In genomic region chr5:38420691-38421395, GRCh38 we compare ENCODE assay signal across 8 cellular contexts.
A peak's percentile ranks its signal among the peaks of the same experiment; 100 is the strongest.
DNase-seq lines count a peak whose midpoint lies in the region; ATAC-seq and TF ChIP-seq lines count a peak whose summit lies in the region.

No MANE protein-coding gene starts in this region.

- TF ChIP-seq RAD21 in HCT116 (IDR thresholded peaks at IDR 0.05; ENCODE audit: low read depth) = peak; percentile 77

- intact Hi-C loops in HCT116 (cut with micrococcal nuclease) (loop anchor here (1.0 kb wide), 2 partner anchors 385 to 389 kb away; no protein-coding TSS in a partner anchor), head of caudate nucleus (cut with DNase I) (no loop called here)

- H3K9me3 ChIP-seq in HCT116 (ENCODE audit: control insufficient read depth in 1 of 2, insufficient read depth in 1 of 2, low read depth in 1 of 2, low read length in 2 of 2) = no peaks in the 10 kb centered on the region

- H3K79me2 ChIP-seq in HCT116 (ENCODE audit: insufficient read depth, low read length) = no peaks in the 10 kb centered on the region

- no peak overlapping the region for H3K4me3 ChIP-seq in HCT116 (replicated peaks in 1 of 2; ENCODE audit: low read depth in 1 of 2, low read length in 2 of 2)

- CTCF ChIA-PET in HCT116 (lab: Charles Lee) = interaction anchor here (0.7 to 2.9 kb wide), 15 partner anchors 10 to 1008 kb away, joined by 3 to 82 read pairs (median 4); no protein-coding TSS in a partner anchor

- H3K27me3 ChIP-seq in HCT116 (ENCODE audit: insufficient read depth, low read length) = 0 out of 2 replicates have a peak, but pooled peaks cover 5% of the 10 kb centered on the region

- H4K20me1 ChIP-seq in HCT116 (ENCODE audit: insufficient read depth) = no peaks in the 10 kb centered on the region

- no peaks in the 10 kb centered on the region for H3K9me2 ChIP-seq in HCT116 (ENCODE audit: insufficient read depth)

- TF ChIP-seq POLR2A in HCT116 (IDR thresholded peaks at IDR 0.05; ENCODE audit: borderline replicate concordance, extremely low read depth, insufficient read depth, insufficient read length) = no peak

- H3K27ac ChIP-seq in HCT116 (ENCODE audit: low read depth, low read length) = no peak overlapping the region

- H2AFZ ChIP-seq in HCT116 (ENCODE audit: low read depth, low read length, poor library complexity, severe bottlenecking) = peak overlapping the region; percentile 59

- BruUV-seq in HCT116 (replicated peaks; lab: Mats Ljungman, UMichigan) = no TSS peak

- peak; percentile 58 to 86 (median 80); a peak in 5 of 6 replicates for TF ChIP-seq CTCF in HCT116 (IDR thresholded peaks at IDR 0.05 in 2 of 3, conservative IDR thresholded peaks at IDR 0.05 in 1 of 3; ENCODE audit: borderline replicate concordance in 1 of 3, insufficient read depth in 1 of 3, low read depth in 2 of 3, low read length in 2 of 3)

- no peak overlapping the region for H3K9ac ChIP-seq in HCT116 (ENCODE audit: low read length)

- no peaks in the 10 kb centered on the region for H3K36me3 ChIP-seq in HCT116 (ENCODE audit: control insufficient read depth in 1 of 2, insufficient read depth in 2 of 2, low read length in 2 of 2)

- ATAC-seq in HCT116 = peak; percentile 96

- RAD21 ChIA-PET in HCT116 (lab: Charles Lee; ENCODE audit: low non-redundant PET in 1 of 2, low total read pairs in 2 of 2, uncharacterized antibody in 2 of 2, unreplicated experiment in 2 of 2) = interaction anchor here (0.9 to 1.4 kb wide), 4 partner anchors 21 to 389 kb away, joined by 3 to 17 read pairs (median 11); no protein-coding TSS in a partner anchor

- DNase-seq in DMS 273 (lab: John Stamatoyannopoulos, UW; ENCODE audit: unreplicated experiment) (peak; percentile 93), HCT116 (ENCODE audit: low read depth, low spot score) (peak; percentile 60), NCI-H2227 (lab: John Stamatoyannopoulos, UW; ENCODE audit: unreplicated experiment) (peak; percentile 80), head of caudate nucleus (peak in 39 of 42 donors; percentile 12 to 86 (median 64)), putamen (ENCODE audit: low spot score) (peak; percentile 14), GF-D8 (lab: John Stamatoyannopoulos, UW) (no peak), activated gamma-delta T cell treated with Interleukin-2 at 50 U/mL for 16 hours (no peak)
- peak; percentile 38 to 46 for DNase-seq in activated T-cell treated with anti-CD3 and anti-CD28 coated beads, Interleukin-2, amount 50 U/mL, for 48 hours

- peak overlapping the region; percentile 22; the same call in 1 of the 2 replicates for H3K4me2 ChIP-seq in HCT116 (ENCODE audit: low read length)

- peaks cover 0 to 9% of the 10 kb centered on the region in 2 experiments; a peak in 1 of 4 replicates for H3K4me1 ChIP-seq in HCT116 (ENCODE audit: control insufficient read depth in 1 of 2, insufficient read depth in 2 of 2, low read length in 2 of 2)

- POLR2A ChIA-PET in HCT116 (lab: Charles Lee) = interaction anchor here (0.8 to 1.3 kb wide), 2 partner anchors 21 to 389 kb away, joined by 3 to 5 read pairs; no protein-coding TSS in a partner anchor

TF ChIP-seq in HCT116, 20 proteins besides CTCF, POLR2A, EP300 and RAD21:
- peak; percentile 49; the same call in 1 of the 2 replicates for TF ChIP-seq CBX3 (IDR thresholded peaks at IDR 0.05; ENCODE audit: low read depth)
- peak; percentile 26 for TF ChIP-seq YY1 (IDR thresholded peaks at IDR 0.05; ENCODE audit: extremely low read depth, insufficient replicate concordance, low read depth, low read length)
- no peak for TF ChIP-seq EGR1 (IDR thresholded peaks at IDR 0.05; ENCODE audit: low read depth)

Comparison
In these comparisons a context has a peak if more than half of its experiments do, and no peak if none do; other contexts are left out.
1. DNase-seq: peak in DMS 273 (single experiment), HCT116 (single experiment), NCI-H2227 (single experiment), activated T-cell treated with anti-CD3 and anti-CD28 coated beads, Interleukin-2, amount 50 U/mL, for 48 hours (2 of 2), head of caudate nucleus (39 of 42) and putamen (single experiment); none in GF-D8 (single experiment) and activated gamma-delta T cell treated with Interleukin-2 at 50 U/mL for 16 hours (single experiment).